ENCODE assay signal across 17 cellular contexts in the genomic region with DNA sequence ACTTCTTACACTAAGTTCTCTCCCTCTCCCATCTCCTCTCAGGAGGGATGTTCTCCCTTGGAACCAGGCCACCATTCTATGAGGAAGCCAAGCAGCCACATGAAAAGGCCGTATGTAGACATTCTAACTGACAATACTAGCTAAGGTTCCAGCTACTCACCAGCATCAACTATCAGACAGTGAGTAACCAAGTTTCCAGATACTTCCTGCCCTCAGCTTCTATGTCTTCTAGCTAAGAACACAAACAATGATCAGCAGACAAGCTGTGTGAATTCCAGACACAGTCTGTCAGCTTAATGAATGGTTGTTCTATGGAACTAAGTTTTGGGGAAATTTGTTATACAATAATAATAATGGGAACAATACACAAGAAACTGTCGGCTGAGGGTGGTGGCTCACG. TPM values are rescaled to one million over a fixed set of nuclear protein-coding genes. Genes with fewer than 3 reads are reported as not detected.
DNase-seq lines count a peak whose midpoint lies in the region; ATAC-seq, FAIRE-seq and TF ChIP-seq lines count a peak whose summit lies in the region.
"Had no signal": no experiment of that assay in that cellular context is flagged by ENCODE, and none has a peak within 500 bp of the region (broad histone marks: within the 10 kb centered on the region; RNA-seq: fewer than 3 reads in every experiment).

No MANE protein-coding gene starts in this region.

- peaks cover 10% of the 10 kb centered on the region for H3K4me1 Mint-ChIP-seq in osteocyte (ENCODE audit: unreplicated experiment)
- H3K4me1 Mint-ChIP-seq: H9 had no signal

- H3K79me2 ChIP-seq in DND-41 (ENCODE audit: insufficient read depth, low read length) = no peaks in the 10 kb centered on the region

- DNase-seq in DND-41 = no peak
- peak; percentile 67 for DNase-seq in amniotic epithelial cell (ENCODE audit: low read depth)
- DNase-seq in fibroblast of the aortic adventitia (ENCODE audit: low read depth) = peak; percentile 65
- peak; percentile 11 for DNase-seq in osteocyte (ENCODE audit: extremely low spot score, unreplicated experiment)
- no peak for DNase-seq in frontal cortex (ENCODE audit: low spot score in 2 of 2)
- no peak for DNase-seq in Peyer's patch
- DNase-seq: amygdala; H9; MM.1S; naive thymus-derived CD8-positive, alpha-beta T cell; NCI-H1930; SJCRH30; T-helper 2 cell had no signal

- H3K4me3 Mint-ChIP-seq in osteocyte (ENCODE audit: unreplicated experiment) = no peak overlapping the region
- H3K4me3 Mint-ChIP-seq: H9; naive thymus-derived CD8-positive, alpha-beta T cell had no signal

- peak overlapping the region; percentile 52 for H3K27ac Mint-ChIP-seq in osteocyte (ENCODE audit: unreplicated experiment)
- H3K27ac Mint-ChIP-seq: activated T-helper 2 cell treated with anti-CD3 and anti-CD28 coated beads, Interferon-gamma antibody, Interleukin-2, Interleukin-4, amounts not matched to agents 10 μg/mL and 5 μg/mL and 100 μg/mL, durations not matched to agents 14 hours and 24 hours and 36 hours; H9 had no signal

- H3K9me3 ChIP-seq in DND-41 (ENCODE audit: insufficient read depth, low read length, severe bottlenecking) (no peaks in the 10 kb centered on the region), Peyer's patch (no peaks in the 10 kb centered on the region)
- H3K9me3 ChIP-seq: SJCRH30 had no signal

- H3K27me3 ChIP-seq in DND-41 (ENCODE audit: insufficient read depth, low read length, poor library complexity) (no peaks in the 10 kb centered on the region), Peyer's patch (no peaks in the 10 kb centered on the region)
- H3K27me3 ChIP-seq: SJCRH30 had no signal

- no peak for TF ChIP-seq POLR2A in Peyer's patch (IDR thresholded peaks at IDR 0.05)

- no peak overlapping the region for H2AFZ ChIP-seq in DND-41 (ENCODE audit: low read depth, low read length)

- no peaks in the 10 kb centered on the region for H3K27me3 Mint-ChIP-seq in osteocyte (ENCODE audit: unreplicated experiment)
- H3K27me3 Mint-ChIP-seq: naive thymus-derived CD8-positive, alpha-beta T cell had no signal

- FAIRE-seq in frontal cortex (lab: Jason Lieb, UNC) = no peak

- H3K4me2 ChIP-seq in DND-41 (ENCODE audit: insufficient read depth, low read length) = no peak overlapping the region

- ATAC-seq in DND-41 (ENCODE audit: insufficient read depth, low read depth) (peak; percentile 47; the same call in 1 of the 3 replicates), GM21723 (IDR thresholded peaks at IDR 0.05; ENCODE audit: unreplicated experiment) (no peak), HG03159 (IDR thresholded peaks at IDR 0.05; ENCODE audit: unreplicated experiment) (no peak)
- ATAC-seq: esophagus mucosa; naive thymus-derived CD8-positive, alpha-beta T cell had no signal

- peaks cover 10% of the 10 kb centered on the region for H3K36me3 Mint-ChIP-seq in osteocyte (ENCODE audit: unreplicated experiment)

- no peaks in the 10 kb centered on the region for H3K9me3 Mint-ChIP-seq in osteocyte (ENCODE audit: unreplicated experiment)
- H3K9me3 Mint-ChIP-seq: activated T-helper 2 cell treated with anti-CD3 and anti-CD28 coated beads, Interferon-gamma antibody, Interleukin-2, Interleukin-4, amounts not matched to agents 10 μg/mL and 5 μg/mL and 100 μg/mL, durations not matched to agents 14 hours and 24 hours and 36 hours; H9; naive thymus-derived CD8-positive, alpha-beta T cell had no signal

- H3K9ac ChIP-seq in DND-41 (ENCODE audit: low read depth, low read length) = no peak overlapping the region

- TF ChIP-seq CTCF in DND-41 (IDR thresholded peaks at IDR 0.05; ENCODE audit: borderline replicate concordance, extremely low read depth, low read length, poor library complexity, severe bottlenecking) (no peak), fibroblast of the aortic adventitia (IDR thresholded peaks at IDR 0.05; ENCODE audit: insufficient read depth, low read length) (no peak), osteocyte (IDR thresholded peaks at IDR 0.05) (no peak), Peyer's patch (IDR thresholded peaks at IDR 0.05) (no peak)

- H4K20me1 ChIP-seq in DND-41 (ENCODE audit: insufficient read depth, low read length) = no peaks in the 10 kb centered on the region

- no peaks in the 10 kb centered on the region for H3K4me1 ChIP-seq in DND-41 (ENCODE audit: insufficient read depth, low read length)
- H3K4me1 ChIP-seq in Peyer's patch = no peaks in the 10 kb centered on the region
- H3K4me1 ChIP-seq: SJCRH30 had no signal

- H3K36me3 ChIP-seq in DND-41 (ENCODE audit: insufficient read depth, low read length) = no peaks in the 10 kb centered on the region
- H3K36me3 ChIP-seq in Peyer's patch = no peaks in the 10 kb centered on the region
- H3K36me3 ChIP-seq: SJCRH30 had no signal

- H3K27ac ChIP-seq in DND-41 (ENCODE audit: low read length) (no peak overlapping the region), Peyer's patch (no peak overlapping the region)
- H3K27ac ChIP-seq: SJCRH30 had no signal

- no peak overlapping the region for H3K4me3 ChIP-seq in DND-41 (ENCODE audit: low read depth in 1 of 2, low read length in 2 of 2)
- no peak overlapping the region for H3K4me3 ChIP-seq in fibroblast of the aortic adventitia (ENCODE audit: low read depth, low read length)
- no peak overlapping the region for H3K4me3 ChIP-seq in Peyer's patch
- H3K4me3 ChIP-seq: SJCRH30 had no signal

RNA-seq across cellular contexts. Expression of a gene that starts 50.8 kb away (rescaled TPM):
- total RNA-seq in fibroblast of the aortic adventitia (ENCODE audit: low replicate concordance) (121 and 122 TPM in 2 replicates), osteocyte (67.1 and 73.5 TPM in 2 replicates), frontal cortex (70.9 TPM), Peyer's patch (10 to 100 TPM; 27.7 to 49.6 (median 39.8) TPM)

Comparison
In these comparisons a context has a peak if more than half of its experiments do, and no peak if none do; other contexts are left out.
1. DNase-seq: peak in amniotic epithelial cell (single experiment), fibroblast of the aortic adventitia (single experiment) and osteocyte (single experiment); none in DND-41 (single experiment), frontal cortex (0 of 2) and Peyer's patch (0 of 3).